In the genomic region with DNA sequence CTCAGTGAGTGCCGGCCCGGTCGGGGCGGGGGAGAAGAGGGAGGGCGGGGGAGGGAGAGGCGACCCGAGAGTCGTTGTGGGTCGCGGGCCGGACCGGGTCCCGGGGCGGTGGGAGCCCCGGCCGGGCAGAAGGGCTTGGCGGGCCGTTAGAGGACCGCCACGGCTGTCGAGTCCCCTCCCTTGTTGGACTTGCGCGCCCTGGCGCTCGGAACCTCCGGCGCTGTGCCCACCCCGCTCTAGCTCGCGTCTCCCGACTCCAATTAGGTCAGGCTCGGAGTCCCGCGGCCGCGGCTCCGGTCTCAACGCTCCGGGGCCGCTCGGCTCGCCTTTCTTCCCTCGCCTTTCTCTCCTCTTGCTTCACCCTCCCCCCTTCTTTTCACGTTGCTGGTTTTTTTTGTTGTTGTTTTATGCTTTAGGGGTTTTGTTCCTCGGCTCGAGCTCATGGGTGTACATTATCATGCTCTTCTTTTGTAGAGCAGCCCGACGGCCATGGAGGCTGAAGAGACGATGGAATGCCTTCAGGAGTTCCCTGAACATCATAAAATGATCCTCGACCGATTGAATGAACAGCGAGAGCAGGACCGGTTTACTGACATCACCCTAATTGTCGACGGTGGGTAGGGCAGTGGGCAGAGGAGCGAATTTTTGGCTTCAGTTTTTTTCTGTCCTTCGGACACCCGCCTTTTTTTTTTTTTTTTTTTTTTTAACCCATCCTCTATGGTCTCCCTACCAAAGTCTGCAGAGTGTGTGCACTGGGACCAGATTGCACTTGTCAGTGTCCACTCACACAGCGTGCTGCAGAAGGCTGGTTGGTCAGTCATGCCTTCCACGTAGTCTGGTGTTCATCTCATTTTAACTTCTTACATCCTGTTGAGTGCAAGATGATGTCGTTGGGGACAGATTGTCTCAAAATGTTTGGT, we compare ENCODE assay signal across 1 cellular context.
TF ChIP-seq lines count a peak whose summit lies in the region.

No MANE protein-coding gene starts in this region.

TF ChIP-seq in H1, 55 proteins besides CTCF, POLR2A, EP300 and RAD21 (continued from another document):
- TF ChIP-seq, protein P1, sequence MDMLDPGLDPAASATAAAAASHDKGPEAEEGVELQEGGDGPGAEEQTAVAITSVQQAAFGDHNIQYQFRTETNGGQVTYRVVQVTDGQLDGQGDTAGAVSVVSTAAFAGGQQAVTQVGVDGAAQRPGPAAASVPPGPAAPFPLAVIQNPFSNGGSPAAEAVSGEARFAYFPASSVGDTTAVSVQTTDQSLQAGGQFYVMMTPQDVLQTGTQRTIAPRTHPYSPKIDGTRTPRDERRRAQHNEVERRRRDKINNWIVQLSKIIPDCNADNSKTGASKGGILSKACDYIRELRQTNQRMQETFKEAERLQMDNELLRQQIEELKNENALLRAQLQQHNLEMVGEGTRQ (IDR thresholded peaks at IDR 0.05; ENCODE audit: low read length): no peak
- TF ChIP-seq MAX (IDR thresholded peaks at IDR 0.05) (no peak), RBBP5 (IDR thresholded peaks at IDR 0.05; ENCODE audit: borderline replicate concordance, low read depth, low read length) (peak; percentile 86; the same call in 1 of the 2 replicates), SP1 (IDR thresholded peaks at IDR 0.05; ENCODE audit: low read depth, low read length) (no peak), POLR2AphosphoS5 (IDR thresholded peaks at IDR 0.05; ENCODE audit: low read depth, low read length) (peak; percentile 42; the same call in 1 of the 2 replicates), KDM4A (IDR thresholded peaks at IDR 0.05; ENCODE audit: low read depth, low read length, severe bottlenecking) (peak; percentile 78), ASH2L (IDR thresholded peaks at IDR 0.05; ENCODE audit: low read length) (peak; percentile 59), SRF (IDR thresholded peaks at IDR 0.05; ENCODE audit: low read depth, low read length) (no peak), HDAC2 (IDR thresholded peaks at IDR 0.05; ENCODE audit: borderline replicate concordance in 1 of 2, low read depth in 2 of 2, low read length in 2 of 2) (0 out of 4 replicates have a peak, but pooled peaks of 1 of the 2 experiments have one; percentile 15), MAFK (IDR thresholded peaks at IDR 0.05; ENCODE audit: low read depth, low read length) (no peak), PHF8 (conservative IDR thresholded peaks at IDR 0.05; ENCODE audit: low read depth, low read length) (peak; percentile 89)
